17 cellular contexts compared by ENCODE assay signal in genomic region chr9:36968574-36969215, GRCh38.
DNase-seq lines count a peak whose midpoint lies in the region; ATAC-seq and TF ChIP-seq lines count a peak whose summit lies in the region.
"Had no signal": no experiment of that assay in that cellular context is flagged by ENCODE, and none has a peak within 500 bp of the region (broad histone marks: within the 10 kb centered on the region; RNA-seq: fewer than 3 reads in every experiment).

No MANE protein-coding gene starts in this region.

- ATAC-seq in activated CD4-positive, alpha-beta T cell treated with anti-CD3 and anti-CD28 coated beads for 36 hours, result peak; percentile 33
- ATAC-seq in stimulated activated memory B cell treated with anti-CD40 and anti-IgM and Interleukin-4, amounts not matched to agents 10 μg/mL and 1 μg/mL and 100 μg/mL, for 72 hours, result peak; percentile 84
- ATAC-seq: CD8-positive, alpha-beta T cell had no signal

- no peak overlapping the region for H3K27ac Mint-ChIP-seq in activated CD4-positive, alpha-beta T cell treated with anti-CD3 and anti-CD28 coated beads for 36 hours
- H3K27ac Mint-ChIP-seq in endodermal cell, result no peak overlapping the region
- peak overlapping the region; percentile 93 for H3K27ac Mint-ChIP-seq in stimulated activated memory B cell treated with anti-CD40 and anti-IgM and Interleukin-4, amounts not matched to agents 10 μg/mL and 1 μg/mL and 100 μg/mL, for 72 hours
- H3K27ac Mint-ChIP-seq: CD8-positive, alpha-beta T cell had no signal

- H3K4me3 ChIP-seq in Karpas-422 (ENCODE audit: low read length) (no peak overlapping the region), endodermal cell (ENCODE audit: low read length) (no peak overlapping the region), osteoblast (ENCODE audit: insufficient read depth, low read length) (no peak overlapping the region)
- H3K4me3 ChIP-seq: SJSA1 had no signal

- no peak overlapping the region for H3K4me3 Mint-ChIP-seq in activated CD4-positive, alpha-beta T cell treated with anti-CD3 and anti-CD28 coated beads for 36 hours
- no peak overlapping the region for H3K4me3 Mint-ChIP-seq in endodermal cell
- H3K4me3 Mint-ChIP-seq in stimulated activated memory B cell treated with anti-CD40 and anti-IgM and Interleukin-4, amounts not matched to agents 10 μg/mL and 1 μg/mL and 100 μg/mL, for 72 hours, result no peak overlapping the region
- H3K4me3 Mint-ChIP-seq: CD8-positive, alpha-beta T cell had no signal

- H3K9ac ChIP-seq in Karpas-422 (ENCODE audit: low read length) (no peak overlapping the region), endodermal cell (ENCODE audit: extremely low read depth, low read length, poor library complexity, severe bottlenecking) (no peak overlapping the region)

- H3K36me3 ChIP-seq in Karpas-422 (ENCODE audit: insufficient read depth, low read length), result peaks cover 34% of the 10 kb centered on the region
- H3K36me3 ChIP-seq in endodermal cell (ENCODE audit: control insufficient read depth, insufficient read depth, low read length), result no peaks in the 10 kb centered on the region
- H3K36me3 ChIP-seq in osteoblast (ENCODE audit: insufficient read depth, low read length), result no peaks in the 10 kb centered on the region
- H3K36me3 ChIP-seq: SJSA1 had no signal

- no peaks in the 10 kb centered on the region for H3K36me3 Mint-ChIP-seq in activated CD4-positive, alpha-beta T cell treated with anti-CD3 and anti-CD28 coated beads for 36 hours (ENCODE audit: low read depth)
- H3K36me3 Mint-ChIP-seq in endodermal cell (ENCODE audit: low read depth), result no peaks in the 10 kb centered on the region
- peaks cover 69% of the 10 kb centered on the region for H3K36me3 Mint-ChIP-seq in stimulated activated memory B cell treated with anti-CD40 and anti-IgM and Interleukin-4, amounts not matched to agents 10 μg/mL and 1 μg/mL and 100 μg/mL, for 72 hours
- H3K36me3 Mint-ChIP-seq: CD8-positive, alpha-beta T cell had no signal

- H3K79me2 ChIP-seq in Karpas-422 (ENCODE audit: low read length) (peaks cover 72% of the 10 kb centered on the region), osteoblast (ENCODE audit: insufficient read depth, low read length) (no peaks in the 10 kb centered on the region)

- no peak overlapping the region for H3K4me2 ChIP-seq in Karpas-422 (ENCODE audit: low read depth, low read length, poor library complexity, severe bottlenecking)
- no peak overlapping the region for H3K4me2 ChIP-seq in osteoblast (ENCODE audit: insufficient read depth, low read length)

- H3K9me3 Mint-ChIP-seq in activated CD4-positive, alpha-beta T cell treated with anti-CD3 and anti-CD28 coated beads for 36 hours (ENCODE audit: low read depth), result no peaks in the 10 kb centered on the region
- no peaks in the 10 kb centered on the region for H3K9me3 Mint-ChIP-seq in endodermal cell
- H3K9me3 Mint-ChIP-seq in stimulated activated memory B cell treated with anti-CD40 and anti-IgM and Interleukin-4, amounts not matched to agents 10 μg/mL and 1 μg/mL and 100 μg/mL, for 72 hours, result no peaks in the 10 kb centered on the region
- H3K9me3 Mint-ChIP-seq: CD8-positive, alpha-beta T cell had no signal

- H3K27ac ChIP-seq in Karpas-422 (ENCODE audit: low read length) (0 out of 2 replicates have a peak overlapping the region, but pooled peaks have one; percentile 3), endodermal cell (ENCODE audit: low read depth, low read length) (no peak overlapping the region), osteoblast (ENCODE audit: low read depth, low read length) (no peak overlapping the region)
- H3K27ac ChIP-seq: 22Rv1, SJSA1 had no signal

- H3K4me1 Mint-ChIP-seq in activated CD4-positive, alpha-beta T cell treated with anti-CD3 and anti-CD28 coated beads for 36 hours, result no peaks in the 10 kb centered on the region
- no peaks in the 10 kb centered on the region for H3K4me1 Mint-ChIP-seq in endodermal cell
- peaks cover 68% of the 10 kb centered on the region for H3K4me1 Mint-ChIP-seq in stimulated activated memory B cell treated with anti-CD40 and anti-IgM and Interleukin-4, amounts not matched to agents 10 μg/mL and 1 μg/mL and 100 μg/mL, for 72 hours

- H2AFZ ChIP-seq in Karpas-422 (ENCODE audit: low read length) (no peak overlapping the region), osteoblast (ENCODE audit: low read length) (no peak overlapping the region)

- TF ChIP-seq CTCF in endodermal cell (conservative IDR thresholded peaks at IDR 0.05) (no peak), osteoblast (IDR thresholded peaks at IDR 0.05; ENCODE audit: extremely low read depth, low read depth, low read length) (no peak)

- POLR2A ChIA-PET in activated CD4-positive, alpha-beta T cell treated with anti-CD3 and anti-CD28 coated beads for 36 hours (lab: Charles Lee), result no interaction called here

- H3K9me3 ChIP-seq in Karpas-422 (ENCODE audit: low read length) (no peaks in the 10 kb centered on the region), endodermal cell (ENCODE audit: control insufficient read depth, low read length) (no peaks in the 10 kb centered on the region), osteoblast (ENCODE audit: low read depth, low read length) (no peaks in the 10 kb centered on the region)
- H3K9me3 ChIP-seq: BE2C, SJSA1 had no signal

- peak; percentile 18 for DNase-seq in activated CD4-positive, alpha-beta T cell treated with anti-CD3 and anti-CD28 coated beads for 36 hours
- DNase-seq in activated CD4-positive, alpha-beta T cell treated with anti-CD3 and anti-CD28 coated beads for 48 hours, result no peak
- no peak for DNase-seq in Karpas-422
- DNase-seq in endodermal cell, result peak; percentile 26
- DNase-seq in NOMO-1 treated with dmso at 0.1 percent for 144 hours (lab: John Stamatoyannopoulos, UW; ENCODE audit: unreplicated experiment), result no peak
- no peak for DNase-seq in NCI-H1436 treated with DMSO at 0.1 percent for 48 hours (lab: John Stamatoyannopoulos, UW)
- DNase-seq in osteoblast (ENCODE audit: insufficient read length, low spot score, missing footprints), result no peak
- DNase-seq: BE2C; CD8-positive, alpha-beta T cell; DND-41; KBM-7; NCI-H146; NCI-H2081; NCI-H82 had no signal

- intact Hi-C loops in activated CD4-positive, alpha-beta T cell treated with anti-CD3 and anti-CD28 coated beads for 36 hours (cut with DNase I, micrococcal nuclease), result no loop called here

- WGBS in endodermal cell (ENCODE audit: insufficient coverage in 1 of 2, insufficient read length in 1 of 2), 2 experiments, result 85 to 92% methylated on average over 3 to 7 of the region's 7 CpGs

- peaks cover 19% of the 10 kb centered on the region; the same call in 1 of the 2 replicates for H4K20me1 ChIP-seq in Karpas-422 (ENCODE audit: insufficient read depth, low read depth, low read length)
- H4K20me1 ChIP-seq in osteoblast (ENCODE audit: insufficient read depth, low read length), result no peaks in the 10 kb centered on the region

- H3K4me1 ChIP-seq in Karpas-422 (ENCODE audit: low read length) (peaks cover 21% of the 10 kb centered on the region), endodermal cell (ENCODE audit: control insufficient read depth, insufficient read depth, low read length) (no peaks in the 10 kb centered on the region), osteoblast (ENCODE audit: insufficient read depth, low read length) (no peaks in the 10 kb centered on the region)
- H3K4me1 ChIP-seq: BE2C, SJSA1 had no signal

- H3K27me3 Mint-ChIP-seq in activated CD4-positive, alpha-beta T cell treated with anti-CD3 and anti-CD28 coated beads for 36 hours, result no peaks in the 10 kb centered on the region
- peaks cover 8% of the 10 kb centered on the region for H3K27me3 Mint-ChIP-seq in endodermal cell (ENCODE audit: insufficient read depth)
- H3K27me3 Mint-ChIP-seq in stimulated activated memory B cell treated with anti-CD40 and anti-IgM and Interleukin-4, amounts not matched to agents 10 μg/mL and 1 μg/mL and 100 μg/mL, for 72 hours, result no peaks in the 10 kb centered on the region

- CTCF ChIA-PET in activated CD4-positive, alpha-beta T cell treated with anti-CD3 and anti-CD28 coated beads for 36 hours (lab: Charles Lee), result interaction anchor here (0.7 to 2.0 kb wide), 3 partner anchors 11 to 13 kb away, joined by 3 to 6 read pairs (median 4); no protein-coding TSS in a partner anchor

- no peaks in the 10 kb centered on the region for H3K27me3 ChIP-seq in Karpas-422 (ENCODE audit: low read length)
- no peaks in the 10 kb centered on the region for H3K27me3 ChIP-seq in endodermal cell (ENCODE audit: control insufficient read depth, insufficient read depth, low read length, poor library complexity, severe bottlenecking)
- peaks cover 21% of the 10 kb centered on the region for H3K27me3 ChIP-seq in osteoblast (ENCODE audit: insufficient read depth, low read length)
- H3K27me3 ChIP-seq: BE2C had no signal

- H3K9me2 ChIP-seq in Karpas-422 (replicated peaks; ENCODE audit: insufficient read depth, low read length), result no peaks in the 10 kb centered on the region

Comparison
In these comparisons a context has a peak if more than half of its experiments do, and no peak if none do; other contexts are left out.
1. DNase-seq: peak in activated CD4-positive, alpha-beta T cell treated with anti-CD3 and anti-CD28 coated beads for 36 hours (single experiment) and endodermal cell (single experiment); none in activated CD4-positive, alpha-beta T cell treated with anti-CD3 and anti-CD28 coated beads for 48 hours (single experiment), Karpas-422 (single experiment), NOMO-1 treated with dmso at 0.1 percent for 144 hours (single experiment), NCI-H1436 treated with DMSO at 0.1 percent for 48 hours (single experiment) and osteoblast (single experiment).